26 cellular contexts compared by ENCODE assay signal in the genomic region with DNA sequence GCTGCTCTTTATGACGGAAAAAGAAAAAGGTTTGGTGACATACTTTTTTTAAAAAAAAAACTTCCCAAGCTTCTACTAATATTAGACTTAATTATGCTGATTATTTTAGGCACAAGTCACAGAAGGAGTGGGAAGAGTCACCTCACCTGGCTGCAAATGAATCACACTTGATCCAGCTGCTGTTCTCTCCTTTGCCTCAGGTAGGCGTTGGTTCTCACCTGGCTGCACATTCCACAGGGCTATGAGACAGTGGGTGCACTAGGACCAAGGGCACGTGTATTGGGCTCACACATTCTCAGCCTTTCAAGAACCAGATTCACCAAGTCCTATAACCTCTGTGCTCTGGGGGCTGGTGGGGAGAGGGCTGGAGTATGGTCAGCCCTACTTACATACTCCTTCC.
A peak's percentile ranks its signal among the peaks of the same experiment; 100 is the strongest.
DNase-seq lines count a peak whose midpoint lies in the region; ATAC-seq, FAIRE-seq and TF ChIP-seq lines count a peak whose summit lies in the region.
"Had no signal": no experiment of that assay in that cellular context is flagged by ENCODE, and none has a peak within 500 bp of the region (broad histone marks: within the 10 kb centered on the region; RNA-seq: fewer than 3 reads in every experiment).

No MANE protein-coding gene starts in this region.

- POLR2A ChIA-PET in HepG2 (lab: Yijun Ruan, JAX), result no interaction called here

- WGBS in HepG2 (ENCODE audit: low lambda C conversion rate), result 87% methylated on average over 3 of the region's 3 CpGs
- WGBS in right lobe of liver (ENCODE audit: insufficient coverage, low coverage, low lambda C conversion rate, missing lambda C conversion rate), result 88% methylated on average over 1 of the region's 3 CpGs

- H3K27me3 ChIP-seq in HepG2 (ENCODE audit: control insufficient read depth in 1 of 2, insufficient read depth in 2 of 2, low read length in 2 of 2) (no peaks in the 10 kb centered on the region), right lobe of liver (no peaks in the 10 kb centered on the region), RWPE2 (ENCODE audit: insufficient read depth, poor library complexity, severe bottlenecking) (no peaks in the 10 kb centered on the region)
- H3K27me3 ChIP-seq: left lung, upper lobe of right lung had no signal

- H3K36me3 ChIP-seq in HepG2 (replicated peaks in 1 of 2; ENCODE audit: control insufficient read depth in 1 of 2, insufficient read depth in 2 of 2, low read length in 2 of 2), result peaks cover 0 to 32% of the 10 kb centered on the region in 2 experiments; a peak in 4 of 5 replicates
- H3K36me3 ChIP-seq in right lobe of liver, result no peaks in the 10 kb centered on the region
- H3K36me3 ChIP-seq in RWPE2 (ENCODE audit: low read depth), result peaks cover 79% of the 10 kb centered on the region
- H3K36me3 ChIP-seq: upper lobe of right lung had no signal

- H3K4me2 ChIP-seq in HepG2 (ENCODE audit: low read depth, low read length), result no peak overlapping the region
- H3K4me2 ChIP-seq: SK-N-SH had no signal

- no peak overlapping the region for H3K9ac ChIP-seq in HepG2 (ENCODE audit: insufficient read depth, low read depth, low read length)
- H3K9ac ChIP-seq: SK-N-SH had no signal

- ATAC-seq in HepG2 (no peak), right lobe of liver (no peak), RWPE2 (ENCODE audit: low read depth) (peak; percentile 40; the same call in 1 of the 3 replicates)
- ATAC-seq: activated CD8-positive, alpha-beta memory T cell treated with anti-CD3 and anti-CD28 coated beads, Interleukin-2, amount 10 ng/mL, durations not matched to agents 7 days and 5 days; CD8-positive, alpha-beta T cell; left lung; naive thymus-derived CD4-positive, alpha-beta T cell; upper lobe of right lung had no signal

- CTCF ChIA-PET in HepG2 (lab: Yijun Ruan, JAX; ENCODE audit: low intra/inter-chr PET ratio, low total read pairs), result no interaction called here

- FAIRE-seq in HepG2 (lab: Jason Lieb, UNC), result no peak
- FAIRE-seq: A204.1, small intestine had no signal

- no TSS peak for BruUV-seq in HepG2 (replicated peaks; lab: Mats Ljungman, UMichigan)

- peaks cover 26% of the 10 kb centered on the region for H3K4me1 ChIP-seq in HepG2 (ENCODE audit: insufficient read depth, low read length)
- no peaks in the 10 kb centered on the region for H3K4me1 ChIP-seq in right lobe of liver
- no peaks in the 10 kb centered on the region for H3K4me1 ChIP-seq in RWPE2 (ENCODE audit: insufficient read depth, poor library complexity, severe bottlenecking)
- H3K4me1 ChIP-seq: left lung, upper lobe of right lung had no signal

- TF ChIP-seq EP300 in HepG2 (IDR thresholded peaks at IDR 0.05; ENCODE audit: low read depth in 2 of 2, low read length in 2 of 2), result no peak
- TF ChIP-seq EP300 in HepG2 (CRISPR knock-in tag; IDR thresholded peaks at IDR 0.05; ENCODE audit: borderline replicate concordance), result no peak

- DNase-seq in HepG2 (ENCODE audit: low spot score) (no peak), right lobe of liver (no peak), RWPE2 (ENCODE audit: low spot score) (no peak), head of caudate nucleus (peak in 27 of 42 donors; percentile 21 to 79 (median 43)), putamen (ENCODE audit: low spot score) (peak; percentile 66), NCI-H526 (lab: John Stamatoyannopoulos, UW) (no peak), GF-D8 (lab: John Stamatoyannopoulos, UW) (no peak)
- DNase-seq in activated CD4-positive, alpha-beta T cell treated with anti-CD3 and anti-CD28 coated beads, Interleukin-2, amount 50 U/mL, for 48 hours, result no peak
- DNase-seq: activated CD4-positive, alpha-beta T cell treated with anti-CD3 and anti-CD28 coated beads, Interleukin-2, amount 10 ng/mL, durations not matched to agents 7 days and 5 days; activated naive CD4-positive, alpha-beta T cell treated with anti-CD3 and anti-CD28 coated beads, Interleukin-2, amount 50 U/mL, for 16 hours; AML-193; amygdala; CD8-positive, alpha-beta T cell; HCEC 1CT; left lung; naive thymus-derived CD4-positive, alpha-beta T cell; NCI-H1436 treated with DMSO at 0.1 percent for 48 hours; NCI-H510A; NK-92 treated with Interleukin-12 subunit alpha and Interleukin-12 subunit beta, amount 100 ng/mL, for 24 hours; SK-N-SH; small intestine; substantia nigra; upper lobe of right lung had no signal

- peak; percentile 27; the same call in 1 of the 2 replicates for TF ChIP-seq CTCF in HepG2 (CRISPR knock-in tag; IDR thresholded peaks at IDR 0.05)
- no peak for TF ChIP-seq CTCF in right lobe of liver (IDR thresholded peaks at IDR 0.05)
- peak; percentile 9 for TF ChIP-seq CTCF in RWPE2 (IDR thresholded peaks at IDR 0.05; ENCODE audit: poor library complexity, severe bottlenecking)

- intact Hi-C loops in HepG2 (cut with micrococcal nuclease; ENCODE audit: unreplicated experiment), result no loop called here
- intact Hi-C loops in right lobe of liver (cut with DNase I), result no loop called here
- intact Hi-C loops in head of caudate nucleus (cut with DNase I), result loop anchor here (5.0 kb wide), 1 partner anchor 92 kb away; a partner anchor contains a TSS

- no peak overlapping the region for H2AFZ ChIP-seq in HepG2 (ENCODE audit: low read length)

- no peak for TF ChIP-seq POLR2A in HepG2 (IDR thresholded peaks at IDR 0.05; ENCODE audit: insufficient read depth in 1 of 2, low read depth in 2 of 2, low read length in 2 of 2)
- TF ChIP-seq POLR2A in right lobe of liver (IDR thresholded peaks at IDR 0.05), result no peak

- H3K4me3 ChIP-seq in HepG2 (replicated peaks in 1 of 3; ENCODE audit: insufficient read depth in 1 of 3, low read depth in 2 of 3, low read length in 3 of 3) (no peak overlapping the region), right lobe of liver (no peak overlapping the region), RWPE2 (ENCODE audit: severe bottlenecking) (no peak overlapping the region)
- H3K4me3 ChIP-seq: coronary artery, left lung, upper lobe of right lung had no signal

- in situ Hi-C loops in HepG2 (cut with HindIII; ENCODE audit: extremely low pct_ligation_motif_present, low pct_unique_long_range_greater_than_20kb), result no loop called here

- no peak overlapping the region for H3K27ac ChIP-seq in HepG2 (ENCODE audit: extremely low read length, insufficient read depth, low read length)
- no peak overlapping the region for H3K27ac ChIP-seq in right lobe of liver
- no peak overlapping the region for H3K27ac ChIP-seq in RWPE2 (ENCODE audit: poor library complexity, severe bottlenecking)
- H3K27ac ChIP-seq: coronary artery, left lung, upper lobe of right lung had no signal

- no peaks in the 10 kb centered on the region for H3K9me3 ChIP-seq in HepG2 (ENCODE audit: low read length)
- H3K9me3 ChIP-seq in right lobe of liver, result no peaks in the 10 kb centered on the region
- H3K9me3 ChIP-seq in RWPE2 (ENCODE audit: severe bottlenecking), result no peaks in the 10 kb centered on the region
- H3K9me3 ChIP-seq: left lung, SK-N-SH, upper lobe of right lung had no signal

- H4K20me1 ChIP-seq in HepG2 (ENCODE audit: insufficient read depth, low read length), result no peaks in the 10 kb centered on the region

- H3K79me2 ChIP-seq in HepG2 (ENCODE audit: insufficient read depth, low read length), result no peaks in the 10 kb centered on the region

- no peak for TF ChIP-seq RAD21 in HepG2 (CRISPR knock-in tag; IDR thresholded peaks at IDR 0.05)

TF ChIP-seq in HepG2, 621 proteins besides CTCF, POLR2A, EP300 and RAD21:
- TF ChIP-seq SYNCRIP (IDR thresholded peaks at IDR 0.05; ENCODE audit: insufficient read depth, low read depth, low read length) (no peak), TEAD3 (CRISPR knock-in tag; optimal IDR thresholded peaks at IDR 0.05; ENCODE audit: borderline replicate concordance) (peak; percentile 21)

Comparison
In these comparisons a context has a peak if more than half of its experiments do, and no peak if none do; other contexts are left out.
1. CTCF ChIP-seq: peak in HepG2 (single experiment) and RWPE2 (single experiment); none in right lobe of liver (0 of 4).
2. DNase-seq: peak in head of caudate nucleus (27 of 42) and putamen (single experiment); none in HepG2 (single experiment), right lobe of liver (0 of 3), RWPE2 (single experiment), NCI-H526 (0 of 2), GF-D8 (single experiment) and activated CD4-positive, alpha-beta T cell treated with anti-CD3 and anti-CD28 coated beads, Interleukin-2, amount 50 U/mL, for 48 hours (0 of 2).